8 cellular contexts compared by ENCODE assay signal in the genomic region with DNA sequence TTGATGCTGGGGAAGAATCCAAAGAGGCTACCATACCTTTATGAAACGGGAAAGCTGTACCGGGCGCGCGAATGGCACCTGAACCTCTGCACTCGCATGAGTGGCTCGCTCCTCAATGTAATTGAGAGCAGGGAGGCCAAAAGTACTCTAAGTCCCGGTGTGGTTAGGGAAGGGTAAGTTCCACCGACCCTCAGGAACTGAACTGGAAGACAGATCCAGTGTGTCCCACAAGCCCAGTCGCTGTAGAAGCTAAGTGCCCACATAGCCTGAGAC. TPM values are rescaled to one million over a fixed set of nuclear protein-coding genes. Genes with fewer than 3 reads are reported as not detected.
DNase-seq lines count a peak whose midpoint lies in the region; ATAC-seq and TF ChIP-seq lines count a peak whose summit lies in the region.

No MANE protein-coding gene starts in this region.

- no peaks in the 10 kb centered on the region for H3K27me3 Mint-ChIP-seq in activated naive CD8-positive, alpha-beta T cell

- peak overlapping the region; percentile 95 for H3K4me3 Mint-ChIP-seq in activated naive CD8-positive, alpha-beta T cell
- peak overlapping the region; percentile 72 for H3K4me3 Mint-ChIP-seq in stimulated activated effector memory CD8-positive, alpha-beta T cell treated with anti-CD3 and anti-CD28 coated beads, Interleukin-12 subunit alpha, Interleukin-12 subunit beta, amount 100 ng/mL, for 72 hours

- H3K4me3 ChIP-seq in AG09309 (ENCODE audit: control insufficient read depth, low read depth, low read length) (peak overlapping the region; percentile 82), HUES64 (ENCODE audit: low read length) (peak overlapping the region; percentile 86), iPS-15b (ENCODE audit: low read depth, low read length) (peak overlapping the region; percentile 77)

- DNase-seq in AG09309 (ENCODE audit: low read depth) (no peak), AG20443 (ENCODE audit: low spot score) (no peak), SKM-1 treated with dmso at 0.1 percent for 144 hours (lab: John Stamatoyannopoulos, UW; ENCODE audit: unreplicated experiment) (no peak)
- DNase-seq in stimulated activated effector memory CD8-positive, alpha-beta T cell treated with anti-CD3 and anti-CD28 coated beads, Interleukin-12 subunit alpha, Interleukin-12 subunit beta, amount 100 ng/mL, for 72 hours (ENCODE audit: low spot score in 2 of 2): peak in 1 of 2 donors; percentile 64

- 2% methylated on average over 10 of the region's 10 CpGs for WGBS in HUES64

- peak overlapping the region; percentile 84 for H3K9ac ChIP-seq in HUES64 (ENCODE audit: low read depth, low read length)
- H3K9ac ChIP-seq in iPS-15b (ENCODE audit: low read depth, low read length): peak overlapping the region; percentile 50

- no peaks in the 10 kb centered on the region for H3K9me3 Mint-ChIP-seq in activated naive CD8-positive, alpha-beta T cell (ENCODE audit: low read depth)
- no peaks in the 10 kb centered on the region for H3K9me3 Mint-ChIP-seq in stimulated activated effector memory CD8-positive, alpha-beta T cell treated with anti-CD3 and anti-CD28 coated beads, Interleukin-12 subunit alpha, Interleukin-12 subunit beta, amount 100 ng/mL, for 72 hours

- H3K9me3 ChIP-seq in HUES64 (ENCODE audit: insufficient read depth, low read depth, low read length) (no peaks in the 10 kb centered on the region), iPS-15b (ENCODE audit: control insufficient read depth, insufficient read depth, low read length) (no peaks in the 10 kb centered on the region)

- no peaks in the 10 kb centered on the region for H3K36me3 Mint-ChIP-seq in activated naive CD8-positive, alpha-beta T cell
- peaks cover 45% of the 10 kb centered on the region for H3K36me3 Mint-ChIP-seq in stimulated activated effector memory CD8-positive, alpha-beta T cell treated with anti-CD3 and anti-CD28 coated beads, Interleukin-12 subunit alpha, Interleukin-12 subunit beta, amount 100 ng/mL, for 72 hours

- H3K27me3 ChIP-seq in HUES64 (ENCODE audit: insufficient read depth, low read length) (no peaks in the 10 kb centered on the region), iPS-15b (ENCODE audit: control insufficient read depth, insufficient read depth, low read length) (no peaks in the 10 kb centered on the region)

- H3K27ac ChIP-seq in HUES64 (ENCODE audit: low read depth, low read length): peak overlapping the region; percentile 99

- peak overlapping the region; percentile 94 for H3K27ac Mint-ChIP-seq in activated naive CD8-positive, alpha-beta T cell
- peak overlapping the region; percentile 95 for H3K27ac Mint-ChIP-seq in stimulated activated effector memory CD8-positive, alpha-beta T cell treated with anti-CD3 and anti-CD28 coated beads, Interleukin-12 subunit alpha, Interleukin-12 subunit beta, amount 100 ng/mL, for 72 hours

- peaks cover 22% of the 10 kb centered on the region for H3K4me1 ChIP-seq in HUES64 (ENCODE audit: insufficient read depth, low read length)
- peaks cover 23% of the 10 kb centered on the region for H3K4me1 ChIP-seq in iPS-15b (ENCODE audit: control insufficient read depth, insufficient read depth, low read length)

- TF ChIP-seq CTCF in AG09309 (IDR thresholded peaks at IDR 0.05; ENCODE audit: control insufficient read depth, insufficient read depth, low read depth, low read length, missing control alignments): no peak

- peaks cover 50% of the 10 kb centered on the region for H3K4me1 Mint-ChIP-seq in activated naive CD8-positive, alpha-beta T cell (ENCODE audit: low read depth)
- H3K4me1 Mint-ChIP-seq in stimulated activated effector memory CD8-positive, alpha-beta T cell treated with anti-CD3 and anti-CD28 coated beads, Interleukin-12 subunit alpha, Interleukin-12 subunit beta, amount 100 ng/mL, for 72 hours: peaks cover 39% of the 10 kb centered on the region

- H3K36me3 ChIP-seq in HUES64 (ENCODE audit: insufficient read depth, low read length) (peaks cover 10% of the 10 kb centered on the region; the same call in 1 of the 2 replicates), iPS-15b (ENCODE audit: control insufficient read depth, insufficient read depth, low read length) (no peaks in the 10 kb centered on the region)

- no peak for ATAC-seq in stimulated activated effector memory CD8-positive, alpha-beta T cell treated with anti-CD3 and anti-CD28 coated beads, Interleukin-12 subunit alpha, Interleukin-12 subunit beta, amount 100 ng/mL, for 72 hours
- no peak for ATAC-seq in HG03196 (IDR thresholded peaks at IDR 0.05; ENCODE audit: unreplicated experiment)

RNA-seq across cellular contexts. Expression of a gene that starts 1.0 kb away (rescaled TPM):
- polyA plus RNA-seq in HUES64 (2013, experiment 1 of 2): 13.0 TPM
- polyA plus RNA-seq in HUES64 (2013, experiment 2 of 2): 14.2 TPM

RNA-seq across cellular contexts. Expression of a gene that starts 24.8 kb away (rescaled TPM):
- 25.4 TPM for polyA plus RNA-seq in HUES64 (2013, experiment 1 of 2)
- polyA plus RNA-seq in HUES64 (2013, experiment 2 of 2): 23.6 TPM

RNA-seq across cellular contexts. Expression of a gene that starts 36.7 kb away (rescaled TPM):
- 15.1 TPM for polyA plus RNA-seq in HUES64 (2013, experiment 1 of 2)
- polyA plus RNA-seq in HUES64 (2013, experiment 2 of 2): 15.8 TPM

RNA-seq across cellular contexts. Expression of a gene that starts 41.6 kb away (rescaled TPM):
- polyA plus RNA-seq in HUES64 (2013, experiment 1 of 2): 148 TPM
- 147 TPM for polyA plus RNA-seq in HUES64 (2013, experiment 2 of 2)

RNA-seq across cellular contexts. Expression of a gene that starts 46.0 kb away (rescaled TPM):
- polyA plus RNA-seq in HUES64 (2013, experiment 1 of 2): 17.2 TPM
- 18.1 TPM for polyA plus RNA-seq in HUES64 (2013, experiment 2 of 2)
